ENCODE assay signal across 1 cellular context in genomic region chr15:85607842-85608241, GRCh38.
TF ChIP-seq lines count a peak whose summit lies in the region.

No MANE protein-coding gene starts in this region.

TF ChIP-seq in WTC11, 78 proteins besides CTCF, POLR2A, EP300 and RAD21 (continued from another document):
- TF ChIP-seq TEAD1 (CRISPR knock-in tag; IDR thresholded peaks at IDR 0.05): no peak
